Comparison of ENCODE assay signal across 8 cellular contexts in genomic region chr17:50149425-50150353, GRCh38. TPM values are rescaled to one million over a fixed set of nuclear protein-coding genes. Genes with fewer than 3 reads are reported as not detected.
DNase-seq lines count a peak whose midpoint lies in the region; ATAC-seq and TF ChIP-seq lines count a peak whose summit lies in the region.

No MANE protein-coding gene starts in this region.

- DNase-seq in NK-92 treated with Interleukin-12 subunit alpha and Interleukin-12 subunit beta, amount 100 ng/mL, for 24 hours (lab: John Stamatoyannopoulos, UW), result peak; percentile 39
- DNase-seq in NK-92 (lab: John Stamatoyannopoulos, UW; ENCODE audit: unreplicated experiment), result no peak
- DNase-seq in NOMO-1 treated with DMSO at 0.1 percent for 48 hours (lab: John Stamatoyannopoulos, UW; ENCODE audit: unreplicated experiment), result peak; percentile 37
- DNase-seq in activated effector memory CD4-positive, alpha-beta T cell treated with anti-CD3 and anti-CD28 coated beads, Interleukin-2, amount 50 U/mL, for 16 hours, result peak; percentile 88
- DNase-seq in globus pallidus (ENCODE audit: low spot score), result peak; percentile 43
- no peak for DNase-seq in omental fat pad (ENCODE audit: low spot score)
- DNase-seq in AG08395 (ENCODE audit: low spot score), result no peak

- TF ChIP-seq CTCF in omental fat pad (IDR thresholded peaks at IDR 0.05), result no peak

- ATAC-seq in omental fat pad (ENCODE audit: low FRiP score) (peak; percentile 2), GM18517 (IDR thresholded peaks at IDR 0.05; ENCODE audit: unreplicated experiment) (no peak)

RNA-seq across cellular contexts. Expression of gene PPP1R9B, which starts 0.8 kb away (rescaled TPM):
- 10 to 100 TPM; 16.6 to 38.0 (median 25.6) TPM for total RNA-seq in omental fat pad

RNA-seq across cellular contexts. Expression of gene SGCA, which starts 16.1 kb away (rescaled TPM):
- 1 to 10 TPM in 3 of 4 donors, not detected in 1; 1.1 to 4.9 (median 2.6) TPM for total RNA-seq in omental fat pad

RNA-seq across cellular contexts. Expression of gene SAMD14, which starts 19.7 kb away (rescaled TPM):
- under 1 TPM in 2 of 4 donors, not detected in 2; 0.12 to 0.44 TPM for total RNA-seq in omental fat pad

RNA-seq across cellular contexts. Expression of gene COL1A1, which starts 51.7 kb away (rescaled TPM):
- total RNA-seq in omental fat pad, result 10 to 100 TPM; 21.2 to 57.9 (median 43.6) TPM

RNA-seq across cellular contexts. Expression of gene PDK2, which starts 54.5 kb away (rescaled TPM):
- total RNA-seq in omental fat pad, result 10 to 100 TPM; 42.2 to 72.7 (median 50.7) TPM

Comparison
In these comparisons a context has a peak if more than half of its experiments do, and no peak if none do; other contexts are left out.
1. DNase-seq: peak in NK-92 treated with Interleukin-12 subunit alpha and Interleukin-12 subunit beta, amount 100 ng/mL, for 24 hours (single experiment), NOMO-1 treated with DMSO at 0.1 percent for 48 hours (single experiment), activated effector memory CD4-positive, alpha-beta T cell treated with anti-CD3 and anti-CD28 coated beads, Interleukin-2, amount 50 U/mL, for 16 hours (single experiment) and globus pallidus (single experiment); none in NK-92 (single experiment), omental fat pad (single experiment) and AG08395 (single experiment).